ENCODE assay signal across 8 cellular contexts in genomic region chr18:79395761-79396404, GRCh38. TPM values are rescaled to one million over a fixed set of nuclear protein-coding genes. Genes with fewer than 3 reads are reported as not detected.
DNase-seq lines count a peak whose midpoint lies in the region; ATAC-seq and TF ChIP-seq lines count a peak whose summit lies in the region.

NFATC1 (plus strand) TSS chr18:79395930; CDS start chr18:79396225, 295 bp downstream.

- intact Hi-C loops in activated T-helper 1 cell treated with anti-CD3 and anti-CD28 coated beads, Interleukin-12 subunit alpha, Interleukin-12 subunit beta, Interleukin-2, Interleukin-4 antibody, amounts not matched to agents 30 ng/mL and 10 ng/mL and 1 ng/mL, durations not matched to agents 14 hours and 24 hours and 36 hours (cut with micrococcal nuclease): loop anchor here (1.0 to 10.0 kb wide), 8 partner anchors 10 to 639 kb away; partner anchors contain the start of genes ATP9B, RBFA and SLC66A2

- H3K4me3 ChIP-seq in fibroblast of villous mesenchyme (ENCODE audit: low read depth, low read length): peak within 1 kb of the TSS; percentile 54
- peak within 1 kb of the TSS; percentile 12 to 57 for H3K4me3 ChIP-seq in neutrophil (ENCODE audit: low read depth in 1 of 2, low read length in 1 of 2)
- peak within 1 kb of the TSS; percentile 54 for H3K4me3 ChIP-seq in thymus (ENCODE audit: low read length)

- H3K27ac ChIP-seq in neutrophil (no peak within 1 kb of the TSS), thymus (ENCODE audit: low read depth) (peak within 1 kb of the TSS; percentile 60)

- under 1% methylated on average over 91 of the region's 91 CpGs for WGBS in thymus

- TF ChIP-seq CTCF in fibroblast of villous mesenchyme (IDR thresholded peaks at IDR 0.05; ENCODE audit: insufficient read depth, low read depth, low read length): no peak
- no peak for TF ChIP-seq CTCF in neutrophil (IDR thresholded peaks at IDR 0.05)

- in situ Hi-C loops in ACHN (cut with HindIII; ENCODE audit: low pct_ligation_motif_present, low pct_unique_long_range_greater_than_20kb, low sequenced_read_pairs): no loop called here

- H3K9me3 Mint-ChIP-seq in activated T-helper 1 cell treated with anti-CD3 and anti-CD28 coated beads, Interleukin-12 subunit alpha, Interleukin-12 subunit beta, Interleukin-2, Interleukin-4 antibody, amounts not matched to agents 30 ng/mL and 10 ng/mL and 1 ng/mL, durations not matched to agents 14 hours and 24 hours and 36 hours: no peaks in the 10 kb centered on the region

- peaks cover 10% of the 10 kb centered on the region for H3K27me3 Mint-ChIP-seq in activated T-helper 1 cell treated with anti-CD3 and anti-CD28 coated beads, Interleukin-12 subunit alpha, Interleukin-12 subunit beta, Interleukin-2, Interleukin-4 antibody, amounts not matched to agents 30 ng/mL and 10 ng/mL and 1 ng/mL, durations not matched to agents 14 hours and 24 hours and 36 hours (ENCODE audit: insufficient read depth)

- DNase-seq in ACHN (peak; percentile 61), NOMO-1 treated with dmso at 0.1 percent for 144 hours (lab: John Stamatoyannopoulos, UW; ENCODE audit: unreplicated experiment) (peak; percentile 47), fibroblast of villous mesenchyme (ENCODE audit: low read depth) (peak; percentile 82)
- peak; percentile 44 for DNase-seq in activated T-helper 1 cell treated with anti-CD3 and anti-CD28 coated beads, Interleukin-12 subunit alpha, Interleukin-12 subunit beta, Interleukin-2, Interleukin-4 antibody, amounts not matched to agents 30 ng/mL and 10 ng/mL and 1 ng/mL, durations not matched to agents 14 hours and 24 hours and 36 hours (ENCODE audit: low spot score)

- H3K4me3 Mint-ChIP-seq in activated T-helper 1 cell treated with anti-CD3 and anti-CD28 coated beads, Interleukin-12 subunit alpha, Interleukin-12 subunit beta, Interleukin-2, Interleukin-4 antibody, amounts not matched to agents 30 ng/mL and 10 ng/mL and 1 ng/mL, durations not matched to agents 14 hours and 24 hours and 36 hours: peak within 1 kb of the TSS; percentile 85

- ATAC-seq in GM19463 (IDR thresholded peaks at IDR 0.05; ENCODE audit: unreplicated experiment) (peak; percentile 31), HG03196 (IDR thresholded peaks at IDR 0.05; ENCODE audit: unreplicated experiment) (no peak)

- H3K4me1 Mint-ChIP-seq in activated T-helper 1 cell treated with anti-CD3 and anti-CD28 coated beads, Interleukin-12 subunit alpha, Interleukin-12 subunit beta, Interleukin-2, Interleukin-4 antibody, amounts not matched to agents 30 ng/mL and 10 ng/mL and 1 ng/mL, durations not matched to agents 14 hours and 24 hours and 36 hours (ENCODE audit: low read depth): peaks cover 26% of the 10 kb centered on the region

- H3K9me3 ChIP-seq in neutrophil (no peaks in the 10 kb centered on the region), thymus (ENCODE audit: control insufficient read depth) (no peaks in the 10 kb centered on the region)

- H3K4me1 ChIP-seq in neutrophil (ENCODE audit: control insufficient read depth in 1 of 2, insufficient read depth in 1 of 2, low read depth in 1 of 2, low read length in 1 of 2): peaks cover 11 to 36% of the 10 kb centered on the region in 2 experiments
- H3K4me1 ChIP-seq in thymus (ENCODE audit: control insufficient read depth, insufficient read depth, low read length): peaks cover 14% of the 10 kb centered on the region

- H3K27ac Mint-ChIP-seq in activated T-helper 1 cell treated with anti-CD3 and anti-CD28 coated beads, Interleukin-12 subunit alpha, Interleukin-12 subunit beta, Interleukin-2, Interleukin-4 antibody, amounts not matched to agents 30 ng/mL and 10 ng/mL and 1 ng/mL, durations not matched to agents 14 hours and 24 hours and 36 hours: peak within 1 kb of the TSS; percentile 85

- H3K36me3 ChIP-seq in neutrophil (no peaks in the 10 kb centered on the region), thymus (ENCODE audit: control insufficient read depth, insufficient read depth) (no peaks in the 10 kb centered on the region)

- H3K36me3 Mint-ChIP-seq in activated T-helper 1 cell treated with anti-CD3 and anti-CD28 coated beads, Interleukin-12 subunit alpha, Interleukin-12 subunit beta, Interleukin-2, Interleukin-4 antibody, amounts not matched to agents 30 ng/mL and 10 ng/mL and 1 ng/mL, durations not matched to agents 14 hours and 24 hours and 36 hours (ENCODE audit: low read depth): peaks cover 10% of the 10 kb centered on the region

- H3K27me3 ChIP-seq in neutrophil: peaks cover 99% of the 10 kb centered on the region
- H3K27me3 ChIP-seq in thymus (ENCODE audit: control insufficient read depth, insufficient read depth): peaks cover 71% of the 10 kb centered on the region

RNA-seq across cellular contexts. Expression of gene NFATC1, which starts in this region (rescaled TPM):
- 102 and 103 TPM in 2 replicates for total RNA-seq in activated T-helper 1 cell treated with anti-CD3 and anti-CD28 coated beads, Interleukin-12 subunit alpha, Interleukin-12 subunit beta, Interleukin-2, Interleukin-4 antibody, amounts not matched to agents 30 ng/mL and 10 ng/mL and 1 ng/mL, durations not matched to agents 14 hours and 24 hours and 36 hours
- total RNA-seq in fibroblast of villous mesenchyme: 0.43 and 1.3 TPM in 2 replicates
- polyA plus RNA-seq in thymus: 23.8 TPM

Comparison
In these comparisons a context has a peak if more than half of its experiments do, and no peak if none do; other contexts are left out.
1. RNA of gene NFATC1 (total RNA-seq): 102 to 103 TPM in activated T-helper 1 cell treated with anti-CD3 and anti-CD28 coated beads, Interleukin-12 subunit alpha, Interleukin-12 subunit beta, Interleukin-2, Interleukin-4 antibody, amounts not matched to agents 30 ng/mL and 10 ng/mL and 1 ng/mL, durations not matched to agents 14 hours and 24 hours and 36 hours; 0.43 to 1.3 TPM in fibroblast of villous mesenchyme; every median in the first group is over 10 times any median in the second.
2. Peak in every context shown above with its lines, with median percentiles within 50 percentile points of each other: DNase-seq and H3K4me3 ChIP-seq.